Comparison of ENCODE assay signal across 1 cellular context in the genomic region with DNA sequence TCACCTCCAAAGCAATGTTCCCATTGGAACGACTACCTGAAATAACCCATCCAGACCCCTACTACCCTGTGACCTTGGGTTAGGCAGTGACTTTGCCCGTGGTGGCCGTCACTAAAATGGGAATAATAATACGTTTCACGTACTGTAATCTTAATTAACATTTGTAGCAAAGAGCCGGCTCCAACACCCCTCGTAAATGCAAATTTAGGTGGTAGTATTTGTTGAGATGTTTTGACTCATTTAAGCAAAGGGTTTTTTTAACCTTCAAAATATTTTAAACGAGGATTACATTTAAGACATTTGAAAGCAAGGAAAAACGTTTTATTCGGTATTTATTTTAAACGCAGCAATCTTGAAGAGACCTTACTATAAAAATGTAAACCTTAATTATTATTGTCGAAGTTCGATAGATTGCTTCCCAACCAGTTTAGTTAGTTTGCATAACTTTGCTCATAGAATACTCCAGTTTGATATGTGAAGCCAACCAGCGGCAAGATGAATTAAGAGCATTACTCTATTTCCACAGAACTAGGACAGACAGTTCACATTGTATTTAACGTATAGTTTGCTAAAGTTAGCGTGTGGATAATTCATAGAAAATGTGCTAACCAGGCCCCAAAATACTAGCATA.
TF ChIP-seq lines count a peak whose summit lies in the region.

No MANE protein-coding gene starts in this region.

TF ChIP-seq in HEK293, 187 proteins besides CTCF, POLR2A, EP300 and RAD21 (continued from another document):
- TF ChIP-seq, protein P1, sequence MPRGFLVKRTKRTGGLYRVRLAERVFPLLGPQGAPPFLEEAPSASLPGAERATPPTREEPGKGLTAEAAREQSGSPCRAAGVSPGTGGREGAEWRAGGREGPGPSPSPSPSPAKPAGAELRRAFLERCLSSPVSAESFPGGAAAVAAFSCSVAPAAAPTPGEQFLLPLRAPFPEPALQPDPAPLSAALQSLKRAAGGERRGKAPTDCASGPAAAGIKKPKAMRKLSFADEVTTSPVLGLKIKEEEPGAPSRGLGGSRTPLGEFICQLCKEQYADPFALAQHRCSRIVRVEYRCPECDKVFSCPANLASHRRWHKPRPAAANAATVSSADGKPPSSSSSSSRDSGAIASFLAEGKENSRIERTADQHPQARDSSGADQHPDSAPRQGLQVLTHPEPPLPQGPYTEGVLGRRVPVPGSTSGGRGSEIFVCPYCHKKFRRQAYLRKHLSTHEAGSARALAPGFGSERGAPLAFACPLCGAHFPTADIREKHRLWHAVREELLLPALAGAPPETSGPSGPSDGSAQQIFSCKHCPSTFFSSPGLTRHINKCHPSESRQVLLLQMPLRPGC (tag by site-specific recombination; IDR thresholded peaks at IDR 0.05), result no peak
- TF ChIP-seq ZNF311 (tag by site-specific recombination; IDR thresholded peaks at IDR 0.05; ENCODE audit: borderline replicate concordance) (no peak), ZNF664 (tag by site-specific recombination; IDR thresholded peaks at IDR 0.05) (peak; percentile 97), ZNF843 (tag by site-specific recombination; IDR thresholded peaks at IDR 0.05) (no peak), ZFP41 (tag by site-specific recombination; IDR thresholded peaks at IDR 0.05; ENCODE audit: borderline replicate concordance) (no peak), ZNF274 (IDR thresholded peaks at IDR 0.05; ENCODE audit: low read length) (no peak), ZNF274 (tag by site-specific recombination; IDR thresholded peaks at IDR 0.05; ENCODE audit: borderline replicate concordance) (no peak), ZNF121 (tag by site-specific recombination; IDR thresholded peaks at IDR 0.05) (no peak), ZNF24 (tag by site-specific recombination; IDR thresholded peaks at IDR 0.05) (no peak)
- TF ChIP-seq, protein P2, sequence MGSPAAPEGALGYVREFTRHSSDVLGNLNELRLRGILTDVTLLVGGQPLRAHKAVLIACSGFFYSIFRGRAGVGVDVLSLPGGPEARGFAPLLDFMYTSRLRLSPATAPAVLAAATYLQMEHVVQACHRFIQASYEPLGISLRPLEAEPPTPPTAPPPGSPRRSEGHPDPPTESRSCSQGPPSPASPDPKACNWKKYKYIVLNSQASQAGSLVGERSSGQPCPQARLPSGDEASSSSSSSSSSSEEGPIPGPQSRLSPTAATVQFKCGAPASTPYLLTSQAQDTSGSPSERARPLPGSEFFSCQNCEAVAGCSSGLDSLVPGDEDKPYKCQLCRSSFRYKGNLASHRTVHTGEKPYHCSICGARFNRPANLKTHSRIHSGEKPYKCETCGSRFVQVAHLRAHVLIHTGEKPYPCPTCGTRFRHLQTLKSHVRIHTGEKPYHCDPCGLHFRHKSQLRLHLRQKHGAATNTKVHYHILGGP (tag by site-specific recombination; IDR thresholded peaks at IDR 0.05), result peak; percentile 42; the same call in 1 of the 2 replicates
- TF ChIP-seq, protein P3, sequence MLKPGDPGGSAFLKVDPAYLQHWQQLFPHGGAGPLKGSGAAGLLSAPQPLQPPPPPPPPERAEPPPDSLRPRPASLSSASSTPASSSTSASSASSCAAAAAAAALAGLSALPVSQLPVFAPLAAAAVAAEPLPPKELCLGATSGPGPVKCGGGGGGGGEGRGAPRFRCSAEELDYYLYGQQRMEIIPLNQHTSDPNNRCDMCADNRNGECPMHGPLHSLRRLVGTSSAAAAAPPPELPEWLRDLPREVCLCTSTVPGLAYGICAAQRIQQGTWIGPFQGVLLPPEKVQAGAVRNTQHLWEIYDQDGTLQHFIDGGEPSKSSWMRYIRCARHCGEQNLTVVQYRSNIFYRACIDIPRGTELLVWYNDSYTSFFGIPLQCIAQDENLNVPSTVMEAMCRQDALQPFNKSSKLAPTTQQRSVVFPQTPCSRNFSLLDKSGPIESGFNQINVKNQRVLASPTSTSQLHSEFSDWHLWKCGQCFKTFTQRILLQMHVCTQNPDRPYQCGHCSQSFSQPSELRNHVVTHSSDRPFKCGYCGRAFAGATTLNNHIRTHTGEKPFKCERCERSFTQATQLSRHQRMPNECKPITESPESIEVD (tag by site-specific recombination; IDR thresholded peaks at IDR 0.05), result 0 out of 2 replicates have a peak, but pooled peaks have one; percentile 41
- TF ChIP-seq, protein P4, sequence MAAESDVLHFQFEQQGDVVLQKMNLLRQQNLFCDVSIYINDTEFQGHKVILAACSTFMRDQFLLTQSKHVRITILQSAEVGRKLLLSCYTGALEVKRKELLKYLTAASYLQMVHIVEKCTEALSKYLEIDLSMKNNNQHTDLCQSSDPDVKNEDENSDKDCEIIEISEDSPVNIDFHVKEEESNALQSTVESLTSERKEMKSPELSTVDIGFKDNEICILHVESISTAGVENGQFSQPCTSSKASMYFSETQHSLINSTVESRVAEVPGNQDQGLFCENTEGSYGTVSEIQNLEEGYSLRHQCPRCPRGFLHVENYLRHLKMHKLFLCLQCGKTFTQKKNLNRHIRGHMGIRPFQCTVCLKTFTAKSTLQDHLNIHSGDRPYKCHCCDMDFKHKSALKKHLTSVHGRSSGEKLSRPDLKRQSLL (tag by site-specific recombination; IDR thresholded peaks at IDR 0.05), result peak; percentile 11; the same call in 1 of the 2 replicates
